1 cellular context compared by ENCODE assay signal in the genomic region with DNA sequence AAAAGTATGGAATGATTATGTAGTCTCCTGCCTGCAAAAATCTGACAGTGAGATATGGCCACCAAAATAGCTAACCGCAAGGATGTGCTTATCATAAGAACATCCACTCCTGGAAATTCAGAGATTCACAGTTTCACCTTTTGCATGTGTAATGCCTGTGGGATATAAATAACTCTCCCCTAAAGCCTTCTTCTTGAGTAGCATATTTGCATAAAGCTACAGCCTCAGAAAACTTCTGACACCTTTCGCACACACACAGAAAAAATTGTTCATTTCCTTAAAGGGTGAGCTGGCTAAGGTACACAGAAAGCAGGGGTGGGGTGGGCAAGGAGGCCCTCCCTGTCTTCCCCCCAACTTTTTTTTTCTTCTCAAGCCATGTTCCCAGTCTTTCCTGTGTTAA.
TF ChIP-seq lines count a peak whose summit lies in the region.

No MANE protein-coding gene starts in this region.

TF ChIP-seq in K562, 482 proteins besides CTCF, POLR2A, EP300 and RAD21 (continued from another document):
- no peak for TF ChIP-seq ZBTB11 (CRISPR knock-in tag; IDR thresholded peaks at IDR 0.05)
- TF ChIP-seq ARID1B (IDR thresholded peaks at IDR 0.05): peak; percentile 65
- TF ChIP-seq ETV1 (tag; conservative IDR thresholded peaks at IDR 0.05; ENCODE audit: low read depth): no peak
- no peak for TF ChIP-seq KLF10 (CRISPR knock-in tag; IDR thresholded peaks at IDR 0.05)
- TF ChIP-seq MECOM (CRISPR knock-in tag; IDR thresholded peaks at IDR 0.05): 0 out of 2 replicates have a peak, but pooled peaks have one; percentile 10
- TF ChIP-seq E4F1 (CRISPR knock-in tag; IDR thresholded peaks at IDR 0.05; ENCODE audit: borderline replicate concordance): no peak
- no peak for TF ChIP-seq POLR3A (IDR thresholded peaks at IDR 0.05; ENCODE audit: borderline replicate concordance, extremely low read depth, insufficient read depth, insufficient read length)
- no peak for TF ChIP-seq MXI1 (IDR thresholded peaks at IDR 0.05; ENCODE audit: low read depth, low read length)
- TF ChIP-seq, protein P1, sequence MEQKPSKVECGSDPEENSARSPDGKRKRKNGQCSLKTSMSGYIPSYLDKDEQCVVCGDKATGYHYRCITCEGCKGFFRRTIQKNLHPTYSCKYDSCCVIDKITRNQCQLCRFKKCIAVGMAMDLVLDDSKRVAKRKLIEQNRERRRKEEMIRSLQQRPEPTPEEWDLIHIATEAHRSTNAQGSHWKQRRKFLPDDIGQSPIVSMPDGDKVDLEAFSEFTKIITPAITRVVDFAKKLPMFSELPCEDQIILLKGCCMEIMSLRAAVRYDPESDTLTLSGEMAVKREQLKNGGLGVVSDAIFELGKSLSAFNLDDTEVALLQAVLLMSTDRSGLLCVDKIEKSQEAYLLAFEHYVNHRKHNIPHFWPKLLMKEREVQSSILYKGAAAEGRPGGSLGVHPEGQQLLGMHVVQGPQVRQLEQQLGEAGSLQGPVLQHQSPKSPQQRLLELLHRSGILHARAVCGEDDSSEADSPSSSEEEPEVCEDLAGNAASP (IDR thresholded peaks at IDR 0.05): no peak
- no peak for TF ChIP-seq ZHX1 (conservative IDR thresholded peaks at IDR 0.05; ENCODE audit: low read length)
- TF ChIP-seq CBFA2T2 (conservative IDR thresholded peaks at IDR 0.05): peak; percentile 58
- TF ChIP-seq HNRNPUL1 (IDR thresholded peaks at IDR 0.05; ENCODE audit: low read length): no peak
- no peak for TF ChIP-seq MLLT1 (IDR thresholded peaks at IDR 0.05)
- TF ChIP-seq TBP (optimal IDR thresholded peaks at IDR 0.05; ENCODE audit: low read depth, low read length): no peak
- TF ChIP-seq ZBTB17 (CRISPR knock-in tag; IDR thresholded peaks at IDR 0.05): no peak
